In the genomic region with DNA sequence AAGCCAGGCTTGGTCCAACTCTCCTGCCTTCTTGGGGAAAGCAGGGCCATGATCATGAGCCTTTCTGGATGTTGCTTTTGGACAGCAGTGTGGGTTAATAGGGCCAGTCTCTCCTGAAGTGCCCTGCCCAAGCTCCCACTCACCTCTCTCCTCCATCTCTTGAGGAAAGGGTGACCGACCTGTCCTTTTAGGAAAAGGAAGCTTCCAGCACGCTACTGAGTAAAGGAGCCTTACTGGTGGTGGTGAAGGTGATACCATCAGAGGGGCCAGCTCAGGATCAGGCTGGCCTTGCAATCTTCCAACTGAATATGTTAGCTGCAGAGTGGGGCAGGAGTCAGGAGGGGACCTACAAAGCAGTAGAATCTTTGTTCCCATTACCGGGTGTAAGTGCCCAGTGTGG, we compare ENCODE assay signal across 17 cellular contexts.
"Had no signal": no experiment of that assay in that cellular context is flagged by ENCODE, and none has a peak within 500 bp of the region (broad histone marks: within the 10 kb centered on the region; RNA-seq: fewer than 3 reads in every experiment).

No MANE protein-coding gene starts in this region.

- H3K27ac ChIP-seq: pancreas, stomach, thyroid gland had no signal

- H3K36me3 ChIP-seq: pancreas, stomach, thyroid gland had no signal

- H3K9me3 ChIP-seq: mucosa of descending colon, pancreas, stomach, thyroid gland had no signal

- H3K4me3 ChIP-seq: mucosa of descending colon, pancreas, stomach, thyroid gland had no signal

- ATAC-seq: effector memory CD8-positive, alpha-beta T cell; mucosa of descending colon; naive thymus-derived CD4-positive, alpha-beta T cell; pancreas; sciatic nerve; stimulated activated effector memory CD8-positive, alpha-beta T cell treated with anti-CD3 and anti-CD28 coated beads, Interleukin-12 subunit alpha, Interleukin-12 subunit beta, amount 100 ng/mL, for 72 hours had no signal

- H3K27me3 ChIP-seq: pancreas, stomach, thyroid gland had no signal

- DNase-seq: cortex of kidney; effector memory CD8-positive, alpha-beta T cell; erythroblast; hypothalamus; kidney; mesenchymal stem cell; mucosa of descending colon; naive thymus-derived CD4-positive, alpha-beta T cell; nucleus accumbens; pancreas; retina; stimulated activated CD4-positive, alpha-beta T cell treated with anti-CD3 and anti-CD28 coated beads, Interleukin-4, amount 100 ng/mL, for 24 hours; stimulated activated naive CD4-positive, alpha-beta T cell treated with Interleukin-2 at 50 U/mL for 16 hours; stomach; thyroid gland had no signal
